ENCODE assay signal across 1 cellular context in genomic region chr1:231392380-231393131, GRCh38.
TF ChIP-seq lines count a peak whose summit lies in the region.

No MANE protein-coding gene starts in this region.

TF ChIP-seq in HepG2, 621 proteins besides CTCF, POLR2A, EP300 and RAD21:
- TF ChIP-seq REST (IDR thresholded peaks at IDR 0.05; ENCODE audit: borderline replicate concordance in 1 of 2, low read depth in 1 of 2, low read length in 2 of 2) (peak in 1 of 2 experiments; percentile 56; a peak in 1 of 4 replicates), ZSCAN9 (CRISPR knock-in tag; IDR thresholded peaks at IDR 0.05; ENCODE audit: borderline replicate concordance) (no peak)
